8 cellular contexts compared by ENCODE assay signal in genomic region chr9:101311759-101312420, GRCh38.
DNase-seq lines count a peak whose midpoint lies in the region; ATAC-seq, FAIRE-seq and TF ChIP-seq lines count a peak whose summit lies in the region.

No MANE protein-coding gene starts in this region.

- H3K36me3 Mint-ChIP-seq in nephron (ENCODE audit: low read depth) = no peaks in the 10 kb centered on the region

- no peak overlapping the region for H3K27ac ChIP-seq in endothelial cell of umbilical vein (ENCODE audit: insufficient read depth, low read depth, low read length)

- no peaks in the 10 kb centered on the region for H3K36me3 ChIP-seq in endothelial cell of umbilical vein (ENCODE audit: control insufficient read depth in 2 of 2, extremely low read depth in 1 of 2, insufficient read depth in 2 of 2, low read length in 2 of 2)

- peak overlapping the region; percentile 36 to 73 (median 54) for H3K27ac Mint-ChIP-seq in nephron

- H3K9me1 ChIP-seq in endothelial cell of umbilical vein (replicated peaks; ENCODE audit: control insufficient read depth, extremely low read depth, insufficient read depth, low read length) = no peaks in the 10 kb centered on the region

- ATAC-seq in GM18505 (IDR thresholded peaks at IDR 0.05; ENCODE audit: unreplicated experiment) (peak; percentile 95), HG02852 (IDR thresholded peaks at IDR 0.05; ENCODE audit: unreplicated experiment) (peak; percentile 96), omental fat pad (ENCODE audit: low FRiP score) (no peak)

- peak; percentile 91 for DNase-seq in Ammon's horn (ENCODE audit: low spot score)
- DNase-seq in NCI-H1105 (lab: John Stamatoyannopoulos, UW) = peak; percentile 66
- DNase-seq in SHP77 treated with DMSO at 0.1 percent for 48 hours (lab: John Stamatoyannopoulos, UW) = peak; percentile 63
- peak; percentile 76 for DNase-seq in endothelial cell of umbilical vein (ENCODE audit: low read depth, low spot score)
- DNase-seq in omental fat pad (ENCODE audit: low spot score) = no peak

- H3K79me2 ChIP-seq in endothelial cell of umbilical vein (ENCODE audit: control insufficient read depth, insufficient read depth, low read length) = no peaks in the 10 kb centered on the region

- CTCF ChIA-PET in endothelial cell of umbilical vein (lab: Charles Lee) = interaction anchor here (0.6 to 5.8 kb wide), 40 partner anchors 11 to 958 kb away, joined by 3 to 428 read pairs (median 4); no protein-coding TSS in a partner anchor

- TF ChIP-seq POLR2A in GM18505 (IDR thresholded peaks at IDR 0.05; ENCODE audit: borderline replicate concordance, extremely low read depth, insufficient read depth, insufficient read length) (no peak), endothelial cell of umbilical vein (IDR thresholded peaks at IDR 0.05; ENCODE audit: low read depth, low read length) (no peak)

- no peak overlapping the region for H3K9ac ChIP-seq in endothelial cell of umbilical vein (replicated peaks; ENCODE audit: extremely low read depth, insufficient read depth, low read length)

- peak; percentile 62 for FAIRE-seq in endothelial cell of umbilical vein (lab: Jason Lieb, UNC)

- no peaks in the 10 kb centered on the region for H3K27me3 Mint-ChIP-seq in nephron (ENCODE audit: low read depth)

- intact Hi-C loops in endothelial cell of umbilical vein (cut with micrococcal nuclease) = loop anchor here (1.0 kb wide), 4 partner anchors 193 to 710 kb away; no protein-coding TSS in a partner anchor

- no peak overlapping the region for H3K4me2 ChIP-seq in endothelial cell of umbilical vein (ENCODE audit: insufficient read depth, low read length)

- H3K9me3 ChIP-seq in endothelial cell of umbilical vein (replicated peaks; ENCODE audit: control insufficient read depth, insufficient read depth, low read length) = no peaks in the 10 kb centered on the region

- POLR2A ChIA-PET in endothelial cell of umbilical vein (lab: Charles Lee) = no interaction called here

- peak; percentile 24 to 33 for TF ChIP-seq CTCF in endothelial cell of umbilical vein (IDR thresholded peaks at IDR 0.05; ENCODE audit: extremely low read depth in 1 of 2, insufficient read depth in 1 of 2, low read depth in 1 of 2, low read length in 2 of 2)
- TF ChIP-seq CTCF in nephron (IDR thresholded peaks at IDR 0.05; ENCODE audit: unreplicated experiment in 3 of 3) = peak; percentile 70 to 83 (median 80)
- no peak for TF ChIP-seq CTCF in omental fat pad (IDR thresholded peaks at IDR 0.05)

- no peaks in the 10 kb centered on the region for H3K9me3 Mint-ChIP-seq in nephron

- peaks cover 70% of the 10 kb centered on the region for H3K4me1 Mint-ChIP-seq in nephron

- no peak overlapping the region for H3K4me3 Mint-ChIP-seq in nephron

- H3K4me3 ChIP-seq in endothelial cell of umbilical vein (replicated peaks in 1 of 3; ENCODE audit: insufficient read depth in 1 of 3, low read depth in 1 of 3, low read length in 3 of 3) = no peak overlapping the region

- no peaks in the 10 kb centered on the region for H4K20me1 ChIP-seq in endothelial cell of umbilical vein (replicated peaks; ENCODE audit: control insufficient read depth, extremely low read depth, insufficient read depth, low read length)

- dilution Hi-C loops in endothelial cell of umbilical vein (cut with MboI; ENCODE audit: extremely low pct_ligation_motif_present, low sequenced_read_pairs) = no loop called here

- H3K4me1 ChIP-seq in endothelial cell of umbilical vein (ENCODE audit: control insufficient read depth, extremely low read depth, insufficient read depth, low read length) = no peaks in the 10 kb centered on the region

- H2AFZ ChIP-seq in endothelial cell of umbilical vein (ENCODE audit: low read depth, low read length) = no peak overlapping the region

- H3K27me3 ChIP-seq in endothelial cell of umbilical vein (ENCODE audit: control insufficient read depth in 2 of 2, insufficient read depth in 2 of 2, low read length in 2 of 2) = peaks cover 0 to 4% of the 10 kb centered on the region in 2 experiments

- no TSS peak for BruUV-seq in endothelial cell of umbilical vein (replicated peaks; lab: Mats Ljungman, UMichigan)

TF ChIP-seq in endothelial cell of umbilical vein, 7 proteins besides CTCF, POLR2A, EP300 and RAD21:
- TF ChIP-seq MYC (IDR thresholded peaks at IDR 0.05; ENCODE audit: low read depth, low read length) (no peak), EZH2 (IDR thresholded peaks at IDR 0.05; ENCODE audit: borderline replicate concordance, low read depth, low read length, severe bottlenecking) (no peak), POLR2AphosphoS5 (IDR thresholded peaks at IDR 0.05; ENCODE audit: insufficient read depth, low read depth, low read length) (no peak), GATA2 (IDR thresholded peaks at IDR 0.05; ENCODE audit: insufficient read depth, insufficient read length, low read depth, low read length) (no peak), MAX (IDR thresholded peaks at IDR 0.05; ENCODE audit: insufficient read depth, insufficient read length) (no peak), JUN (IDR thresholded peaks at IDR 0.05; ENCODE audit: borderline replicate concordance, insufficient read depth, insufficient read length, low read depth) (no peak), FOS (IDR thresholded peaks at IDR 0.05; ENCODE audit: borderline replicate concordance, insufficient read depth, low read length) (no peak)

Comparison
In these comparisons a context has a peak if more than half of its experiments do, and no peak if none do; other contexts are left out.
1. CTCF ChIP-seq: peak in endothelial cell of umbilical vein (2 of 2) and nephron (3 of 3); none in omental fat pad (0 of 3).